21 cellular contexts compared by ENCODE assay signal in the genomic region with DNA sequence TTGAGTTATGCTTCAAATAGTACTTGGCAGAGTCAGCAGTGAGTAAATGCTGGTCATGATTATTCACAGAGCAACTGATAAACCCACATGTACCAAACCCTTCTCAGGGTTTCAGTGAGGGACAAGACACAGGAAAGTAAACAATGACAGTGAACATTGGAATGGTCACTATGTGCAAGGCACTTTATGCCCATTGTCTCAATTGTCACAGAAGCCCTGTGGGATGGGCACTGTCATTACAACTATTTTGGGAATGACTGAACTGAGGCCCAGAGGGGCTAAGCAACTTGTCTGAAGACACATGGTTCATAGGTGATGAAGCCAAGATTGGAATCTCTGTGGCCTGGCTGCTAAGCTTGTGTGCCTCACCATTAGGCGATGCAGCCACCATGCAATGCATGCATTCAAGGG.
A peak's percentile ranks its signal among the peaks of the same experiment; 100 is the strongest.
DNase-seq lines count a peak whose midpoint lies in the region; ATAC-seq, FAIRE-seq and TF ChIP-seq lines count a peak whose summit lies in the region.
"Had no signal": no experiment of that assay in that cellular context is flagged by ENCODE, and none has a peak within 500 bp of the region (broad histone marks: within the 10 kb centered on the region; RNA-seq: fewer than 3 reads in every experiment).

No MANE protein-coding gene starts in this region.

- TF ChIP-seq RAD21 in A549 (conservative IDR thresholded peaks at IDR 0.05 in 1 of 2, IDR thresholded peaks at IDR 0.05 in 1 of 2): no peak

- TF ChIP-seq POLR2A in A549 (IDR thresholded peaks at IDR 0.05; ENCODE audit: low read length): no peak

- H3K9ac ChIP-seq in GM23248: no peak overlapping the region

- in situ Hi-C loops in GM23248 (cut with MboI): no loop called here

- H3K4me1 ChIP-seq in A549 (peaks cover 18% of the 10 kb centered on the region), GM23248 (ENCODE audit: insufficient read depth) (no peaks in the 10 kb centered on the region; the same call in 1 of the 2 replicates), aorta (ENCODE audit: control insufficient read depth in 1 of 2, insufficient read depth in 2 of 2, low read length in 2 of 2) (no peaks in the 10 kb centered on the region), hepatocyte (ENCODE audit: insufficient read depth) (no peaks in the 10 kb centered on the region)
- H3K4me1 ChIP-seq: esophagus muscularis mucosa, pancreas, upper lobe of left lung had no signal

- ATAC-seq in A549 (peak; percentile 36 to 68; a peak in 4 of 6 replicates), aorta (ENCODE audit: low FRiP score) (no peak)
- ATAC-seq: left colon, pancreas had no signal

- H3K27me3 ChIP-seq in GM23248 (replicated peaks; ENCODE audit: insufficient read depth) (no peaks in the 10 kb centered on the region; the same call in 1 of the 2 replicates), aorta (ENCODE audit: control insufficient read depth in 1 of 2, insufficient read depth in 2 of 2, low read length in 1 of 2) (no peaks in the 10 kb centered on the region), hepatocyte (no peaks in the 10 kb centered on the region)
- H3K27me3 ChIP-seq: upper lobe of left lung had no signal

- no peaks in the 10 kb centered on the region for H3K9me2 ChIP-seq in GM23248 (ENCODE audit: insufficient read depth)
- H3K9me2 ChIP-seq in hepatocyte (replicated peaks; ENCODE audit: insufficient read depth): no peaks in the 10 kb centered on the region

- peak; percentile 88 for FAIRE-seq in A549 (lab: Jason Lieb, UNC)
- FAIRE-seq: D721Med, GM19239, H1, pancreas had no signal

- H3K79me2 ChIP-seq in GM23248 (ENCODE audit: insufficient read depth) (no peaks in the 10 kb centered on the region), hepatocyte (no peaks in the 10 kb centered on the region)

- H3K9me3 ChIP-seq in A549: 0 out of 3 replicates have a peak, but pooled peaks cover 3% of the 10 kb centered on the region
- H3K9me3 ChIP-seq in GM23248 (ENCODE audit: low read depth): no peaks in the 10 kb centered on the region
- H3K9me3 ChIP-seq in aorta (ENCODE audit: control insufficient read depth, low read length): peaks cover 7% of the 10 kb centered on the region
- no peaks in the 10 kb centered on the region for H3K9me3 ChIP-seq in hepatocyte (ENCODE audit: low read depth)
- H3K9me3 ChIP-seq: pancreas, upper lobe of left lung had no signal

- no peak overlapping the region for H3K4me3 ChIP-seq in A549
- no peak overlapping the region for H3K4me3 ChIP-seq in GM23248
- H3K4me3 ChIP-seq in fibroblast of pulmonary artery (replicated peaks; ENCODE audit: low read depth, low read length): no peak overlapping the region
- H3K4me3 ChIP-seq in aorta (ENCODE audit: low read length in 2 of 2): no peak overlapping the region
- no peak overlapping the region for H3K4me3 ChIP-seq in hepatocyte
- H3K4me3 ChIP-seq: dorsolateral prefrontal cortex, esophagus muscularis mucosa, pancreas, smooth muscle cell, upper lobe of left lung had no signal

- intact Hi-C loops in aorta (cut with DNase I): no loop called here

- no peaks in the 10 kb centered on the region for H3F3A ChIP-seq in GM23248 (ENCODE audit: insufficient read depth)

- no peak overlapping the region for H2AFZ ChIP-seq in GM23248
- H2AFZ ChIP-seq in hepatocyte: no peak overlapping the region

- H3K27ac ChIP-seq in A549 (peak overlapping the region in 1 of 2 experiments; percentile 10; a peak in 2 of 6 replicates), GM23248 (no peak overlapping the region), aorta (ENCODE audit: low read depth in 1 of 2, low read length in 2 of 2) (no peak overlapping the region), hepatocyte (no peak overlapping the region)
- H3K27ac ChIP-seq: dorsolateral prefrontal cortex, esophagus muscularis mucosa, pancreas, upper lobe of left lung had no signal

- POLR2A ChIA-PET in A549 (lab: Yijun Ruan, JAX): no interaction called here

- TF ChIP-seq EP300 in A549 (IDR thresholded peaks at IDR 0.05): no peak

- peak overlapping the region; percentile 43 for H3K4me2 ChIP-seq in A549
- no peak overlapping the region for H3K4me2 ChIP-seq in GM23248 (ENCODE audit: unreplicated experiment)
- no peak overlapping the region for H3K4me2 ChIP-seq in hepatocyte
- H3K4me2 ChIP-seq: smooth muscle cell had no signal

- H3K36me3 ChIP-seq in GM23248 (ENCODE audit: low read depth) (no peaks in the 10 kb centered on the region), aorta (ENCODE audit: control insufficient read depth in 1 of 2, insufficient read depth in 2 of 2, low read length in 1 of 2) (no peaks in the 10 kb centered on the region), hepatocyte (replicated peaks; ENCODE audit: insufficient read depth, low read depth) (no peaks in the 10 kb centered on the region)
- H3K36me3 ChIP-seq: esophagus muscularis mucosa, pancreas, upper lobe of left lung had no signal

- CTCF ChIA-PET in A549 (lab: Yijun Ruan, JAX): no interaction called here

- WGBS in A549 (ENCODE audit: missing lambda C conversion rate): 0% methylated on average over 1 of the region's 1 CpG
- WGBS in GM23248 (ENCODE audit: low coverage in 1 of 2, low lambda C conversion rate in 2 of 2, missing lambda C conversion rate in 2 of 2), 2 experiments: 23 to 44% methylated on average over 1 of the region's 1 CpG
- WGBS in aorta, 2 donors: 78 to 85% methylated on average over 1 of the region's 1 CpG
- 86% methylated on average over 1 of the region's 1 CpG for WGBS in hepatocyte (ENCODE audit: low lambda C conversion rate, missing lambda C conversion rate)

- DNase-seq in A549 (ENCODE audit: low read depth in 1 of 2, low spot score in 1 of 2) (peak; percentile 71), GM23248 (peak; percentile 65), RPMI7951 (ENCODE audit: low read depth) (peak; percentile 54), fibroblast of pulmonary artery (ENCODE audit: low read depth) (peak; percentile 3), NCI-H1417 treated with DMSO at 0.1 percent for 48 hours (lab: John Stamatoyannopoulos, UW) (no peak), aorta (no peak), hepatocyte (ENCODE audit: low spot score) (no peak)
- no peak for DNase-seq in activated effector memory CD4-positive, alpha-beta T cell treated with Interleukin-2 at 50 U/mL for 16 hours
- DNase-seq: activated CD4-positive, alpha-beta T cell treated with anti-CD3 and anti-CD28 coated beads for 48 hours; activated naive CD4-positive, alpha-beta T cell treated with anti-CD3 and anti-CD28 coated beads, Interleukin-2, amount 50 U/mL, for 16 hours; dorsolateral prefrontal cortex; hippocampal formation; left colon; NCI-H748 treated with DMSO at 0.1 percent for 48 hours; pancreas; upper lobe of left lung had no signal

- no peak for TF ChIP-seq CTCF in A549 (IDR thresholded peaks at IDR 0.05)
- no peak for TF ChIP-seq CTCF in fibroblast of pulmonary artery (IDR thresholded peaks at IDR 0.05; ENCODE audit: low read length, missing control alignments)
- TF ChIP-seq CTCF in hepatocyte (IDR thresholded peaks at IDR 0.05; ENCODE audit: poor library complexity): no peak

- H4K20me1 ChIP-seq in GM23248 (ENCODE audit: insufficient read depth) (no peaks in the 10 kb centered on the region), hepatocyte (ENCODE audit: insufficient read depth, poor library complexity, severe bottlenecking) (no peaks in the 10 kb centered on the region)

TF ChIP-seq in A549, 52 proteins besides CTCF, POLR2A, EP300 and RAD21 (continues in another document):
- TF ChIP-seq CHD2 (IDR thresholded peaks at IDR 0.05; ENCODE audit: low read length, partially characterized antibody) (no peak), MAFK (IDR thresholded peaks at IDR 0.05; ENCODE audit: partially characterized antibody) (no peak), HOXB5 (CRISPR knock-in tag; IDR thresholded peaks at IDR 0.05) (no peak), FOSL2 (IDR thresholded peaks at IDR 0.05) (no peak), FOSL2 (CRISPR knock-in tag; IDR thresholded peaks at IDR 0.05) (peak; percentile 52; the same call in 1 of the 2 replicates), ZC3H11A (IDR thresholded peaks at IDR 0.05) (no peak), CBX2 (IDR thresholded peaks at IDR 0.05; ENCODE audit: borderline replicate concordance, low read depth) (no peak), REST (IDR thresholded peaks at IDR 0.05) (no peak), CHD4 (IDR thresholded peaks at IDR 0.05; ENCODE audit: borderline replicate concordance) (no peak), HDAC2 (IDR thresholded peaks at IDR 0.05) (no peak), JUN (IDR thresholded peaks at IDR 0.05) (no peak; a peak in 1 of 5 replicates), NR3C1 (IDR thresholded peaks at IDR 0.05) (no peak), RCOR1 (IDR thresholded peaks at IDR 0.05; ENCODE audit: low read depth, low read length) (no peak), E2F6 (IDR thresholded peaks at IDR 0.05; ENCODE audit: borderline replicate concordance, low read depth) (no peak)

Comparison
In these comparisons a context has a peak if more than half of its experiments do, and no peak if none do; other contexts are left out.
1. DNase-seq: peak in A549 (2 of 2), GM23248 (single experiment), RPMI7951 (single experiment) and fibroblast of pulmonary artery (single experiment); none in NCI-H1417 treated with DMSO at 0.1 percent for 48 hours (single experiment), activated effector memory CD4-positive, alpha-beta T cell treated with Interleukin-2 at 50 U/mL for 16 hours (single experiment), aorta (0 of 2) and hepatocyte (single experiment).